Comparison of ENCODE assay signal across 8 cellular contexts in genomic region chr20:5119435-5120188, GRCh38. TPM values are rescaled to one million over a fixed set of nuclear protein-coding genes. Genes with fewer than 3 reads are reported as not detected.
DNase-seq lines count a peak whose midpoint lies in the region; ATAC-seq, FAIRE-seq and TF ChIP-seq lines count a peak whose summit lies in the region.

Gene PCNA (minus strand): TSS chr20:5119958. CDS start chr20:5119798, 160 bp downstream.

- H2BK15ac ChIP-seq in H1 (ENCODE audit: low read length) (peak within 1 kb of the TSS; percentile 76; the same call in 1 of the 2 replicates), mesenchymal stem cell (ENCODE audit: low read depth, poor library complexity, severe bottlenecking) (no peak within 1 kb of the TSS)

- H4K5ac ChIP-seq in H1 (ENCODE audit: insufficient read length, low read depth, low read length) = peak within 1 kb of the TSS; percentile 88

- peaks cover 43% of the 10 kb centered on the region for H3K36me3 Mint-ChIP-seq in activated CD8-positive, alpha-beta memory T cell treated with anti-CD3 and anti-CD28 coated beads, Interleukin-2, amount 10 ng/mL, durations not matched to agents 7 days and 5 days

- H3K4me3 ChIP-seq in NT2/D1 (ENCODE audit: insufficient read length, low read depth) (peak within 1 kb of the TSS; percentile 100), H1 (ENCODE audit: extremely low read depth in 1 of 4, insufficient read depth in 2 of 4, low read depth in 3 of 4, low read length in 4 of 4) (peak within 1 kb of the TSS; percentile 91 to 99 (median 96)), mesenchymal stem cell (ENCODE audit: insufficient read depth in 1 of 2, low read depth in 1 of 2, low read length in 2 of 2) (peak within 1 kb of the TSS; percentile 68 to 100)

- no peak for TF ChIP-seq CTCF in H1 (IDR thresholded peaks at IDR 0.05; ENCODE audit: control extremely low read depth in 1 of 3, insufficient read depth in 1 of 3, low read depth in 1 of 3, low read length in 3 of 3)

- H3K14ac ChIP-seq in H1 (ENCODE audit: insufficient read length) (no peak within 1 kb of the TSS), mesenchymal stem cell (ENCODE audit: low read length in 2 of 2) (peak within 1 kb of the TSS in 1 of 2 experiments; percentile 7)

- H2BK5ac ChIP-seq in H1 (ENCODE audit: low read depth, low read length) (peak within 1 kb of the TSS; percentile 99), mesenchymal stem cell (ENCODE audit: low read depth, low read length, poor library complexity, severe bottlenecking) (peak within 1 kb of the TSS; percentile 96)

- H3K23ac ChIP-seq in H1 (ENCODE audit: insufficient read length) (no peak within 1 kb of the TSS), mesenchymal stem cell (ENCODE audit: low read length in 2 of 2) (peak within 1 kb of the TSS in 1 of 2 experiments; percentile 92)

- H3K27me3 ChIP-seq in NT2/D1 (ENCODE audit: insufficient read depth, insufficient read length) (no peaks in the 10 kb centered on the region), H1 (replicated peaks in 1 of 4; ENCODE audit: control insufficient read depth in 3 of 4, extremely low read depth in 1 of 4, insufficient read depth in 3 of 4, low read length in 3 of 4) (no peaks in the 10 kb centered on the region), mesenchymal stem cell (ENCODE audit: control insufficient read depth in 1 of 2, insufficient read depth in 1 of 2, low read length in 2 of 2) (no peaks in the 10 kb centered on the region)

- H2AFZ ChIP-seq in H1 (ENCODE audit: low read length) (peak within 1 kb of the TSS; percentile 84; the same call in 1 of the 2 replicates), mesenchymal stem cell (ENCODE audit: low read depth, low read length) (peak within 1 kb of the TSS; percentile 44)

- no peak for TF ChIP-seq RAD21 in H1 (IDR thresholded peaks at IDR 0.05 in 1 of 2, conservative IDR thresholded peaks at IDR 0.05 in 1 of 2; ENCODE audit: low read depth in 2 of 2, low read length in 2 of 2)

- DNase-seq in COR-L47 (lab: John Stamatoyannopoulos, UW) (peak; percentile 98), HUDEP-2 (lab: John Stamatoyannopoulos, UW; ENCODE audit: unreplicated experiment in 76 of 76) (peak; percentile 34 to 99 (median 94)), NT2/D1 (ENCODE audit: low read depth, low spot score) (peak; percentile 97), H1 (ENCODE audit: low read depth in 1 of 2, low spot score in 2 of 2) (peak; percentile 92 to 93), mesenchymal stem cell (peak; percentile 98)
- peak; percentile 99 for DNase-seq in activated CD8-positive, alpha-beta memory T cell treated with anti-CD3 and anti-CD28 coated beads, Interleukin-2, amount 10 ng/mL, durations not matched to agents 7 days and 5 days
- peak; percentile 91 for DNase-seq in stimulated activated CD8-positive, alpha-beta memory T cell treated with anti-CD3 and anti-CD28 coated beads, Interleukin-12 subunit alpha, Interleukin-12 subunit beta, amount 100 ng/mL, for 4 hours (ENCODE audit: low read depth)

- TF ChIP-seq POLR2A in H1 (IDR thresholded peaks at IDR 0.05; ENCODE audit: control extremely low read depth in 1 of 2, low read depth in 2 of 2, low read length in 2 of 2) = peak; percentile 99 to 100

- H3K9ac ChIP-seq in NT2/D1 (ENCODE audit: insufficient read length, low read depth) (peak within 1 kb of the TSS; percentile 99), H1 (replicated peaks in 1 of 4; ENCODE audit: extremely low read depth in 1 of 4, low read depth in 3 of 4, low read length in 3 of 4) (peak within 1 kb of the TSS; percentile 98 to 100 (median 100)), mesenchymal stem cell (ENCODE audit: low read length) (peak within 1 kb of the TSS; percentile 100)

- peak within 1 kb of the TSS; percentile 70 for H2BK12ac ChIP-seq in H1 (ENCODE audit: low read depth, low read length)
- peak within 1 kb of the TSS in 1 of 2 experiments; percentile 1 for H2BK12ac ChIP-seq in mesenchymal stem cell (ENCODE audit: low read length in 2 of 2)

- H3K27ac ChIP-seq in H1 (ENCODE audit: low read depth, low read length) = peak within 1 kb of the TSS; percentile 99
- peak within 1 kb of the TSS; percentile 100 for H3K27ac ChIP-seq in mesenchymal stem cell (ENCODE audit: low read length, poor library complexity, severe bottlenecking)

- H4K20me1 ChIP-seq in H1 (replicated peaks in 1 of 2; ENCODE audit: control insufficient read depth in 1 of 2, insufficient read depth in 2 of 2, low read length in 2 of 2) = peaks cover 7 to 21% of the 10 kb centered on the region in 2 experiments

- H3K27ac Mint-ChIP-seq in activated CD8-positive, alpha-beta memory T cell treated with anti-CD3 and anti-CD28 coated beads, Interleukin-2, amount 10 ng/mL, durations not matched to agents 7 days and 5 days = peak within 1 kb of the TSS; percentile 97

- no peaks in the 10 kb centered on the region for H3K27me3 Mint-ChIP-seq in activated CD8-positive, alpha-beta memory T cell treated with anti-CD3 and anti-CD28 coated beads, Interleukin-2, amount 10 ng/mL, durations not matched to agents 7 days and 5 days

- H3K36me3 ChIP-seq in NT2/D1 (ENCODE audit: insufficient read depth, insufficient read length, low read length) = peaks cover 44% of the 10 kb centered on the region
- peaks cover 21 to 42% (median 33%) of the 10 kb centered on the region in 4 experiments for H3K36me3 ChIP-seq in H1 (ENCODE audit: control insufficient read depth in 2 of 4, insufficient read depth in 4 of 4, low read length in 3 of 4)
- peaks cover 3 to 40% of the 10 kb centered on the region in 2 experiments for H3K36me3 ChIP-seq in mesenchymal stem cell (ENCODE audit: control insufficient read depth in 1 of 2, insufficient read depth in 2 of 2, low read depth in 1 of 2, low read length in 2 of 2)

- peak; percentile 69 for FAIRE-seq in H1 (lab: Jason Lieb, UNC)

- peaks cover 12 to 38% of the 10 kb centered on the region in 2 experiments for H3K79me2 ChIP-seq in H1 (ENCODE audit: control insufficient read depth in 1 of 2, insufficient read depth in 2 of 2, low read length in 2 of 2)

- peak within 1 kb of the TSS; percentile 85 for H3K56ac ChIP-seq in H1 (replicated peaks; ENCODE audit: insufficient read length, low read depth, low read length)

- peak; percentile 94 for ATAC-seq in GM21381 (IDR thresholded peaks at IDR 0.05; ENCODE audit: unreplicated experiment)
- peak; percentile 90 for ATAC-seq in activated CD8-positive, alpha-beta memory T cell treated with anti-CD3 and anti-CD28 coated beads, Interleukin-2, amount 10 ng/mL, durations not matched to agents 7 days and 5 days

- peak within 1 kb of the TSS; percentile 97 for H4K91ac ChIP-seq in H1 (replicated peaks; ENCODE audit: insufficient read length, low read length)
- peak within 1 kb of the TSS; percentile 67 for H4K91ac ChIP-seq in mesenchymal stem cell (ENCODE audit: low read length)

- peaks cover 3% of the 10 kb centered on the region for H3K4me1 ChIP-seq in NT2/D1 (ENCODE audit: insufficient read depth, insufficient read length)
- H3K4me1 ChIP-seq in H1 (replicated peaks in 1 of 4; ENCODE audit: control insufficient read depth in 3 of 4, insufficient read depth in 4 of 4, low read length in 3 of 4) = peaks cover 0 to 1% (median 0%) of the 10 kb centered on the region in 4 experiments; a peak in 1 of 7 replicates
- peaks cover 7% of the 10 kb centered on the region for H3K4me1 ChIP-seq in mesenchymal stem cell (ENCODE audit: control insufficient read depth, insufficient read depth, low read depth, low read length)

- H3K4me1 Mint-ChIP-seq in activated CD8-positive, alpha-beta memory T cell treated with anti-CD3 and anti-CD28 coated beads, Interleukin-2, amount 10 ng/mL, durations not matched to agents 7 days and 5 days = peaks cover 61% of the 10 kb centered on the region

- H3K9me3 ChIP-seq in NT2/D1 (ENCODE audit: insufficient read depth, low read length) = no peaks in the 10 kb centered on the region
- H3K9me3 ChIP-seq in H1 (ENCODE audit: insufficient read depth in 2 of 2, low read depth in 1 of 2, low read length in 1 of 2) = no peaks in the 10 kb centered on the region
- no peaks in the 10 kb centered on the region for H3K9me3 ChIP-seq in mesenchymal stem cell (ENCODE audit: control insufficient read depth, low read length)

- no peaks in the 10 kb centered on the region; the same call in 1 of the 2 replicates for H3K79me1 ChIP-seq in H1 (ENCODE audit: low read depth, low read length)
- H3K79me1 ChIP-seq in mesenchymal stem cell (replicated peaks; ENCODE audit: low read length, poor library complexity, severe bottlenecking) = peaks cover 2% of the 10 kb centered on the region

- peak within 1 kb of the TSS; percentile 95 for H3K4ac ChIP-seq in H1 (replicated peaks; ENCODE audit: insufficient read length, low read depth, low read length)
- H3K4ac ChIP-seq in mesenchymal stem cell (ENCODE audit: low read depth in 1 of 2, low read length in 2 of 2) = peak within 1 kb of the TSS in 1 of 2 experiments; percentile 84

- H2AK5ac ChIP-seq in H1 (ENCODE audit: low read depth, low read length) (peak within 1 kb of the TSS; percentile 99), mesenchymal stem cell (ENCODE audit: low read length, severe bottlenecking) (peak within 1 kb of the TSS; percentile 60)

- WGBS in H1 (ENCODE audit: extremely low coverage in 1 of 2, insufficient coverage in 1 of 2, insufficient read length in 1 of 2, insufficient replicate concordance in 2 of 2, low coverage in 1 of 2, low lambda C conversion rate in 2 of 2, missing lambda C conversion rate in 1 of 2), 2 experiments = 1% methylated on average over 61 of the region's 72 CpGs; no CpG with 5 or more reads in 1 of the 2 experiments
- under 1% methylated on average over 72 of the region's 72 CpGs for WGBS in mesenchymal stem cell

- H3K4me2 ChIP-seq in H1 (ENCODE audit: insufficient read depth in 1 of 2, low read depth in 2 of 2, low read length in 2 of 2) = peak within 1 kb of the TSS; percentile 54 to 91
- peak within 1 kb of the TSS; percentile 87 for H3K4me2 ChIP-seq in mesenchymal stem cell (ENCODE audit: low read length, poor library complexity, severe bottlenecking)

- H3K4me3 Mint-ChIP-seq in activated CD8-positive, alpha-beta memory T cell treated with anti-CD3 and anti-CD28 coated beads, Interleukin-2, amount 10 ng/mL, durations not matched to agents 7 days and 5 days = peak within 1 kb of the TSS; percentile 90

- H3K23me2 ChIP-seq in H1 (ENCODE audit: low read depth, low read length) = no peaks in the 10 kb centered on the region; the same call in 1 of the 2 replicates

- no peaks in the 10 kb centered on the region for H3K9me3 Mint-ChIP-seq in activated CD8-positive, alpha-beta memory T cell treated with anti-CD3 and anti-CD28 coated beads, Interleukin-2, amount 10 ng/mL, durations not matched to agents 7 days and 5 days (ENCODE audit: low read depth)

- H3K18ac ChIP-seq in H1 (ENCODE audit: extremely low read depth, low read length) (peak within 1 kb of the TSS; percentile 98), mesenchymal stem cell (ENCODE audit: low read depth in 1 of 2, low read length in 2 of 2) (peak within 1 kb of the TSS; percentile 63 to 93)

- CTCF ChIA-PET in activated CD8-positive, alpha-beta memory T cell treated with anti-CD3 and anti-CD28 coated beads, Interleukin-2, amount 10 ng/mL, durations not matched to agents 7 days and 5 days (lab: Charles Lee) = interaction anchor here (1.1 to 5.7 kb wide), 6 partner anchors 15 to 361 kb away, joined by 3 to 28 read pairs (median 6); no protein-coding TSS in a partner anchor
- CTCF ChIA-PET in H1 (lab: Charles Lee; ENCODE audit: partially characterized antibody) = interaction anchor here (0.6 to 1.9 kb wide), 8 partner anchors 34 to 329 kb away, joined by 3 to 15 read pairs (median 3); no protein-coding TSS in a partner anchor

- POLR2A ChIA-PET in H1 (lab: Charles Lee; ENCODE audit: partially characterized antibody) = interaction anchor here (0.6 to 3.5 kb wide), 27 partner anchors 11 to 361 kb away, joined by 3 to 25 read pairs (median 4); no protein-coding TSS in a partner anchor

- H2BK20ac ChIP-seq in H1 (ENCODE audit: low read length) = no peak within 1 kb of the TSS

- peak within 1 kb of the TSS; percentile 10 for H2BK120ac ChIP-seq in H1 (replicated peaks; ENCODE audit: low read depth, low read length)
- peak within 1 kb of the TSS; percentile 49 for H2BK120ac ChIP-seq in mesenchymal stem cell (ENCODE audit: low read depth, low read length)

- peak within 1 kb of the TSS; percentile 100 for H4K8ac ChIP-seq in H1 (ENCODE audit: extremely low read depth, insufficient read depth, low read length)
- H4K8ac ChIP-seq in mesenchymal stem cell (ENCODE audit: low read length) = peak within 1 kb of the TSS; percentile 84

- TF ChIP-seq EP300 in H1 (IDR thresholded peaks at IDR 0.05; ENCODE audit: borderline replicate concordance in 1 of 2, low read depth in 2 of 2, low read length in 2 of 2) = no peak

RNA-seq across cellular contexts. Expression of gene PCNA, which starts in this region (rescaled TPM):
- 100 to 1,000 TPM; 548 to 587 TPM for total RNA-seq in activated CD8-positive, alpha-beta memory T cell treated with anti-CD3 and anti-CD28 coated beads, Interleukin-2, amount 10 ng/mL, durations not matched to agents 7 days and 5 days
- total RNA-seq in H1 (2021; fragmentation: NEBNext Ultra II Directional; extraction: Animal tissue kit (Norgen Biotek cat#: 25700)) = 286 and 290 TPM in 2 replicates
- polyA plus RNA-seq in H1 (2011; rRNA removed) = 737 and 756 TPM in 2 replicates
- polyA plus RNA-seq in H1 (2011; cell fraction: cytosol; rRNA removed) = 693 TPM
- 226 TPM for polyA plus RNA-seq in H1 (2011; cell fraction: nucleus; rRNA removed)
- polyA plus RNA-seq in H1 (2012, experiment 1 of 2) = 284 to 364 TPM (median 320 TPM) in 4 replicates
- polyA plus RNA-seq in H1 (2012, experiment 2 of 2) = 92.9 TPM
- polyA plus RNA-seq in H1 (2013, experiment 1 of 2) = 184 TPM
- polyA plus RNA-seq in H1 (2013, experiment 2 of 2) = 177 TPM
- polyA minus RNA-seq in H1 (2011; rRNA and poly(A)+ RNA removed) = 235 and 271 TPM in 2 replicates
- polyA minus RNA-seq in H1 (2011; cell fraction: cytosol; rRNA and poly(A)+ RNA removed) = 276 TPM
- 139 TPM for polyA minus RNA-seq in H1 (2011; cell fraction: nucleus; rRNA and poly(A)+ RNA removed)
- polyA plus RNA-seq in mesenchymal stem cell (2013, experiment 1 of 2) = 53.6 TPM
- 57.8 TPM for polyA plus RNA-seq in mesenchymal stem cell (2013, experiment 2 of 2)

Comparison
In these comparisons a context has a peak if more than half of its experiments do, and no peak if none do; other contexts are left out.
1. Peak in every context shown above with its lines: DNase-seq, ATAC-seq, H3K4me3 ChIP-seq and H3K27ac ChIP-seq.